In the genomic region with DNA sequence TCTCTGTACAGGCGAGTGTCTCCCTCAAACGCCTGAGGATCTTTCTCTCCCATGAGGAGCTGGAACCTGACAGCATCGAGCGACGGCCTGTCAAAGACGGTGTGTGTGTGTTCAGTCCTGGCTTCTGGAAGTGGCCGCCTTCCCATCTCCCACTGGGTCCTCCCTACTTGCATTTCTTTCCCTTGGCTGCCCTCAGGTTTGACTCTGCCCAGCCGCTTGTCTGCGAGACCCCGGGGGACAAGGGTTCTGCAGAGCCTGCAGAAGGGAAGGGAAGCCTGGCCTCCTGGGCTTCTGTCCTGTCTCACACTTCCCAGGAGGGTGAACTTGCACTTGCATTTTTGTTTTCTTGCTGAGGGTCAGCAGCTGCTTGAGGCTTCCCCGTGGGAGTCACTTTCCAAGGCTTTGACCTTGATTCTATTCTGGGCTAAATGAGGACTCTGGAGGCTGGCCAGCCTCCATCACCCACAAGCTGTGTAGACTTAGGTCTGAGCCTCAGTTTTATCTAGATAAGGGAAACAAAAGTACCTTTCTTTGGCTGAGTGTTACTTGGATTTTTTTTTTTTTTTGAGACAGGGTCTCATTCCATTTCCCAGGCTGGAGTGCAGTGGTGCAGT, we compare ENCODE assay signal across 1 cellular context.
TF ChIP-seq lines count a peak whose summit lies in the region.

No MANE protein-coding gene starts in this region.

TF ChIP-seq in HepG2, 621 proteins besides CTCF, POLR2A, EP300 and RAD21 (continued from another document):
- TF ChIP-seq, protein P1, sequence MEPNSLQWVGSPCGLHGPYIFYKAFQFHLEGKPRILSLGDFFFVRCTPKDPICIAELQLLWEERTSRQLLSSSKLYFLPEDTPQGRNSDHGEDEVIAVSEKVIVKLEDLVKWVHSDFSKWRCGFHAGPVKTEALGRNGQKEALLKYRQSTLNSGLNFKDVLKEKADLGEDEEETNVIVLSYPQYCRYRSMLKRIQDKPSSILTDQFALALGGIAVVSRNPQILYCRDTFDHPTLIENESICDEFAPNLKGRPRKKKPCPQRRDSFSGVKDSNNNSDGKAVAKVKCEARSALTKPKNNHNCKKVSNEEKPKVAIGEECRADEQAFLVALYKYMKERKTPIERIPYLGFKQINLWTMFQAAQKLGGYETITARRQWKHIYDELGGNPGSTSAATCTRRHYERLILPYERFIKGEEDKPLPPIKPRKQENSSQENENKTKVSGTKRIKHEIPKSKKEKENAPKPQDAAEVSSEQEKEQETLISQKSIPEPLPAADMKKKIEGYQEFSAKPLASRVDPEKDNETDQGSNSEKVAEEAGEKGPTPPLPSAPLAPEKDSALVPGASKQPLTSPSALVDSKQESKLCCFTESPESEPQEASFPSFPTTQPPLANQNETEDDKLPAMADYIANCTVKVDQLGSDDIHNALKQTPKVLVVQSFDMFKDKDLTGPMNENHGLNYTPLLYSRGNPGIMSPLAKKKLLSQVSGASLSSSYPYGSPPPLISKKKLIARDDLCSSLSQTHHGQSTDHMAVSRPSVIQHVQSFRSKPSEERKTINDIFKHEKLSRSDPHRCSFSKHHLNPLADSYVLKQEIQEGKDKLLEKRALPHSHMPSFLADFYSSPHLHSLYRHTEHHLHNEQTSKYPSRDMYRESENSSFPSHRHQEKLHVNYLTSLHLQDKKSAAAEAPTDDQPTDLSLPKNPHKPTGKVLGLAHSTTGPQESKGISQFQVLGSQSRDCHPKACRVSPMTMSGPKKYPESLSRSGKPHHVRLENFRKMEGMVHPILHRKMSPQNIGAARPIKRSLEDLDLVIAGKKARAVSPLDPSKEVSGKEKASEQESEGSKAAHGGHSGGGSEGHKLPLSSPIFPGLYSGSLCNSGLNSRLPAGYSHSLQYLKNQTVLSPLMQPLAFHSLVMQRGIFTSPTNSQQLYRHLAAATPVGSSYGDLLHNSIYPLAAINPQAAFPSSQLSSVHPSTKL (CRISPR knock-in tag; IDR thresholded peaks at IDR 0.05), result peak; percentile 48; the same call in 1 of the 2 replicates
- TF ChIP-seq BCL6 (CRISPR knock-in tag; IDR thresholded peaks at IDR 0.05) (peak; percentile 81), HMG20A (CRISPR knock-in tag; IDR thresholded peaks at IDR 0.05; ENCODE audit: borderline replicate concordance) (peak; percentile 34; the same call in 1 of the 2 replicates), NR2F6 (IDR thresholded peaks at IDR 0.05) (peak; percentile 24; the same call in 1 of the 2 replicates), NR2F6 (CRISPR knock-in tag; IDR thresholded peaks at IDR 0.05) (0 out of 2 replicates have a peak, but pooled peaks have one; percentile 26), ZBTB7B (CRISPR knock-in tag; IDR thresholded peaks at IDR 0.05) (peak; percentile 57; the same call in 1 of the 2 replicates), KLF6 (CRISPR knock-in tag; IDR thresholded peaks at IDR 0.05) (no peak), SOX6 (IDR thresholded peaks at IDR 0.05) (no peak), SOX6 (CRISPR knock-in tag; IDR thresholded peaks at IDR 0.05) (peak; percentile 69), HOXA3 (CRISPR knock-in tag; IDR thresholded peaks at IDR 0.05) (peak; percentile 47), RARA (CRISPR knock-in tag; IDR thresholded peaks at IDR 0.05) (peak; percentile 51)
- TF ChIP-seq, protein P2, sequence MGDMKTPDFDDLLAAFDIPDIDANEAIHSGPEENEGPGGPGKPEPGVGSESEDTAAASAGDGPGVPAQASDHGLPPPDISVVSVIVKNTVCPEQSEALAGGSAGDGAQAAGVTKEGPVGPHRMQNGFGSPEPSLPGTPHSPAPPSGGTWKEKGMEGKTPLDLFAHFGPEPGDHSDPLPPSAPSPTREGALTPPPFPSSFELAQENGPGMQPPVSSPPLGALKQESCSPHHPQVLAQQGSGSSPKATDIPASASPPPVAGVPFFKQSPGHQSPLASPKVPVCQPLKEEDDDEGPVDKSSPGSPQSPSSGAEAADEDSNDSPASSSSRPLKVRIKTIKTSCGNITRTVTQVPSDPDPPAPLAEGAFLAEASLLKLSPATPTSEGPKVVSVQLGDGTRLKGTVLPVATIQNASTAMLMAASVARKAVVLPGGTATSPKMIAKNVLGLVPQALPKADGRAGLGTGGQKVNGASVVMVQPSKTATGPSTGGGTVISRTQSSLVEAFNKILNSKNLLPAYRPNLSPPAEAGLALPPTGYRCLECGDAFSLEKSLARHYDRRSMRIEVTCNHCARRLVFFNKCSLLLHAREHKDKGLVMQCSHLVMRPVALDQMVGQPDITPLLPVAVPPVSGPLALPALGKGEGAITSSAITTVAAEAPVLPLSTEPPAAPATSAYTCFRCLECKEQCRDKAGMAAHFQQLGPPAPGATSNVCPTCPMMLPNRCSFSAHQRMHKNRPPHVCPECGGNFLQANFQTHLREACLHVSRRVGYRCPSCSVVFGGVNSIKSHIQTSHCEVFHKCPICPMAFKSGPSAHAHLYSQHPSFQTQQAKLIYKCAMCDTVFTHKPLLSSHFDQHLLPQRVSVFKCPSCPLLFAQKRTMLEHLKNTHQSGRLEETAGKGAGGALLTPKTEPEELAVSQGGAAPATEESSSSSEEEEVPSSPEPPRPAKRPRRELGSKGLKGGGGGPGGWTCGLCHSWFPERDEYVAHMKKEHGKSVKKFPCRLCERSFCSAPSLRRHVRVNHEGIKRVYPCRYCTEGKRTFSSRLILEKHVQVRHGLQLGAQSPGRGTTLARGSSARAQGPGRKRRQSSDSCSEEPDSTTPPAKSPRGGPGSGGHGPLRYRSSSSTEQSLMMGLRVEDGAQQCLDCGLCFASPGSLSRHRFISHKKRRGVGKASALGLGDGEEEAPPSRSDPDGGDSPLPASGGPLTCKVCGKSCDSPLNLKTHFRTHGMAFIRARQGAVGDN (CRISPR knock-in tag; IDR thresholded peaks at IDR 0.05), result peak; percentile 25; the same call in 1 of the 2 replicates
- TF ChIP-seq, protein P3, sequence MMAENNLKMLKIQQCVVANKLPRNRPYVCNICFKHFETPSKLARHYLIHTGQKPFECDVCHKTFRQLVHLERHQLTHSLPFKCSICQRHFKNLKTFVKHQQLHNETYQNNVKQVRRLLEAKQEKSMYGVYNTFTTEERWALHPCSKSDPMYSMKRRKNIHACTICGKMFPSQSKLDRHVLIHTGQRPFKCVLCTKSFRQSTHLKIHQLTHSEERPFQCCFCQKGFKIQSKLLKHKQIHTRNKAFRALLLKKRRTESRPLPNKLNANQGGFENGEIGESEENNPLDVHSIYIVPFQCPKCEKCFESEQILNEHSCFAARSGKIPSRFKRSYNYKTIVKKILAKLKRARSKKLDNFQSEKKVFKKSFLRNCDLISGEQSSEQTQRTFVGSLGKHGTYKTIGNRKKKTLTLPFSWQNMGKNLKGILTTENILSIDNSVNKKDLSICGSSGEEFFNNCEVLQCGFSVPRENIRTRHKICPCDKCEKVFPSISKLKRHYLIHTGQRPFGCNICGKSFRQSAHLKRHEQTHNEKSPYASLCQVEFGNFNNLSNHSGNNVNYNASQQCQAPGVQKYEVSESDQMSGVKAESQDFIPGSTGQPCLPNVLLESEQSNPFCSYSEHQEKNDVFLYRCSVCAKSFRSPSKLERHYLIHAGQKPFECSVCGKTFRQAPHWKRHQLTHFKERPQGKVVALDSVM (CRISPR knock-in tag; IDR thresholded peaks at IDR 0.05), result peak; percentile 98
TF ChIP-seq in HepG2: peak in this region for 43.
